Comparison of ENCODE assay signal across 23 cellular contexts in genomic region chr22:31092161-31092560, GRCh38. TPM values are rescaled to one million over a fixed set of nuclear protein-coding genes. Genes with fewer than 3 reads are reported as not detected.
DNase-seq lines count a peak whose midpoint lies in the region; ATAC-seq and TF ChIP-seq lines count a peak whose summit lies in the region.
"Had no signal": no experiment of that assay in that cellular context is flagged by ENCODE, and none has a peak within 500 bp of the region (broad histone marks: within the 10 kb centered on the region; RNA-seq: fewer than 3 reads in every experiment).

No MANE protein-coding gene starts in this region.

- H3K9me3 ChIP-seq in IMR-90 (ENCODE audit: control insufficient read depth, insufficient read depth, low read length) = no peaks in the 10 kb centered on the region
- no peaks in the 10 kb centered on the region for H3K9me3 ChIP-seq in esophagus squamous epithelium
- H3K9me3 ChIP-seq in stomach = no peaks in the 10 kb centered on the region
- H3K9me3 ChIP-seq: left lung, Peyer's patch had no signal

- peaks cover 14% of the 10 kb centered on the region; the same call in 1 of the 2 replicates for H4K20me1 ChIP-seq in IMR-90 (ENCODE audit: insufficient read depth, low read length)

- H3K9me1 ChIP-seq in IMR-90 (ENCODE audit: insufficient read depth, low read length) = no peaks in the 10 kb centered on the region; the same call in 1 of the 2 replicates

- H3K4me2 ChIP-seq in IMR-90 (ENCODE audit: low read depth, low read length) = no peak overlapping the region

- no TSS peak for BruUV-seq in IMR-90 (replicated peaks; lab: Mats Ljungman, UMichigan)

- H3K27me3 ChIP-seq in IMR-90 (ENCODE audit: control insufficient read depth, insufficient read depth, low read length) (no peaks in the 10 kb centered on the region), esophagus squamous epithelium (no peaks in the 10 kb centered on the region), stomach (no peaks in the 10 kb centered on the region)
- H3K27me3 ChIP-seq: left lung, Peyer's patch had no signal

- H3K4ac ChIP-seq in IMR-90 (ENCODE audit: low read depth, low read length) = no peak overlapping the region

- H2BK15ac ChIP-seq in IMR-90 (ENCODE audit: low read depth, low read length) = no peak overlapping the region

- POLR2A ChIA-PET in IMR-90 (lab: Charles Lee; ENCODE audit: unreplicated experiment) = no interaction called here

- H3K18ac ChIP-seq in IMR-90 (ENCODE audit: low read depth, low read length) = no peak overlapping the region

- H3K56ac ChIP-seq in IMR-90 (ENCODE audit: extremely low read depth, insufficient read depth, low read length) = no peak overlapping the region

- peak overlapping the region; percentile 28 for H2AK9ac ChIP-seq in IMR-90 (replicated peaks; ENCODE audit: low read depth, low read length, poor library complexity)

- in situ Hi-C loops in IMR-90 (cut with MboI; ENCODE audit: low sequenced_read_pairs) = no loop called here

- H4K91ac ChIP-seq in IMR-90 (ENCODE audit: insufficient read depth, low read depth, low read length) = no peak overlapping the region

- H3K9ac ChIP-seq in IMR-90 (ENCODE audit: low read depth, low read length) = no peak overlapping the region

- H2BK120ac ChIP-seq in IMR-90 (ENCODE audit: low read depth, low read length) = no peak overlapping the region

- no peak overlapping the region for H4K5ac ChIP-seq in IMR-90 (ENCODE audit: low read depth, low read length)

- peaks cover 92% of the 10 kb centered on the region for H3K36me3 ChIP-seq in IMR-90 (ENCODE audit: control insufficient read depth, insufficient read depth, low read length)
- H3K36me3 ChIP-seq in esophagus squamous epithelium = peaks cover 39 to 100% (median 60%) of the 10 kb centered on the region in 3 donors
- peaks cover 92 to 100% (median 98%) of the 10 kb centered on the region in 4 donors for H3K36me3 ChIP-seq in stomach

- ATAC-seq in IMR-90 (ENCODE audit: low read depth) = no peak
- ATAC-seq: activated CD8-positive, alpha-beta T cell treated with anti-CD3 and anti-CD28 coated beads, Interleukin-2, amount 10 ng/mL, durations not matched to agents 7 days and 5 days; left lung had no signal

- no peak for TF ChIP-seq EP300 in stomach (IDR thresholded peaks at IDR 0.05)

- H2BK20ac ChIP-seq in IMR-90 (ENCODE audit: low read depth, low read length) = no peak overlapping the region

- H2BK5ac ChIP-seq in IMR-90 (ENCODE audit: low read depth, low read length, poor library complexity, severe bottlenecking) = no peak overlapping the region

- TF ChIP-seq RAD21 in IMR-90 (IDR thresholded peaks at IDR 0.05; ENCODE audit: low read length) = no peak

- DNase-seq in D341Med (ENCODE audit: low spot score) (peak; percentile 69), IMR-90 (no peak), esophagus squamous epithelium (lab: John Stamatoyannopoulos, UW) (no peak), stomach (no peak), NCI-H2081 treated with DMSO at 0.1 percent for 48 hours (lab: John Stamatoyannopoulos, UW) (no peak), cerebellar nuclear complex (lab: John Stamatoyannopoulos, UW) (no peak), AG08395 (ENCODE audit: low spot score) (no peak), NCI-H2227 treated with DMSO at 0.1 percent for 48 hours (lab: John Stamatoyannopoulos, UW) (no peak)
- DNase-seq: activated CD8-positive, alpha-beta T cell treated with anti-CD3 and anti-CD28 coated beads, Interleukin-2, amount 10 ng/mL, durations not matched to agents 7 days and 5 days; activated naive CD4-positive, alpha-beta T cell treated with Interleukin-2 at 50 U/mL for 16 hours; activated T-cell treated with anti-CD3 and anti-CD28 coated beads, Interleukin-2, amount 50 U/mL, for 1 hour; amniotic stem cell; central memory CD4-positive, alpha-beta T cell; effector CD8-positive, alpha-beta T cell; EL; left lung; NCI-H1930; NCI-H446; stimulated activated CD4-positive, alpha-beta T cell treated with anti-CD3 and anti-CD28 coated beads, Interleukin-12 subunit alpha, Interleukin-12 subunit beta, amount 100 ng/mL, for 4 hours; T-helper 9 cell had no signal

- no peak overlapping the region for H2AK5ac ChIP-seq in IMR-90 (ENCODE audit: low read depth, low read length)

- CTCF ChIA-PET in IMR-90 (lab: Yijun Ruan, JAX) = no interaction called here

- intact Hi-C loops in IMR-90 (cut with micrococcal nuclease) = no loop called here
- intact Hi-C loops in esophagus squamous epithelium (cut with DNase I) = no loop called here
- intact Hi-C loops in stomach (cut with DNase I; ENCODE audit: low total_unique reads) = no loop called here

- WGBS in IMR-90 (ENCODE audit: extremely low coverage in 2 of 2, insufficient read length in 1 of 2), 2 experiments = no CpG with 5 or more reads among the region's 9 CpGs
- WGBS in esophagus squamous epithelium, 2 donors = 71 to 93% methylated on average over 4 to 6 of the region's 9 CpGs
- 86 to 97% (median 92%) methylated on average over 6 to 9 of the region's 9 CpGs for WGBS in stomach, 5 donors

- TF ChIP-seq POLR2A in IMR-90 (IDR thresholded peaks at IDR 0.05; ENCODE audit: low read depth, low read length) (no peak), esophagus squamous epithelium (IDR thresholded peaks at IDR 0.05) (no peak), stomach (IDR thresholded peaks at IDR 0.05) (no peak)

- H2AFZ ChIP-seq in IMR-90 (replicated peaks; ENCODE audit: low read length, poor library complexity) = no peak overlapping the region

- H4K8ac ChIP-seq in IMR-90 (ENCODE audit: low read depth in 2 of 2, low read length in 2 of 2) = no peak overlapping the region

- H3K14ac ChIP-seq in IMR-90 (replicated peaks; ENCODE audit: low read depth, low read length) = no peak overlapping the region

- no peak overlapping the region for H3K27ac ChIP-seq in IMR-90 (ENCODE audit: insufficient read depth, low read length)
- H3K27ac ChIP-seq in esophagus squamous epithelium = peak overlapping the region; percentile 26 to 98 (median 82)
- peak overlapping the region in 4 of 5 donors; percentile 76 to 96 (median 92) for H3K27ac ChIP-seq in stomach
- H3K27ac ChIP-seq: left lung had no signal

- dilution Hi-C loops in IMR-90 (cut with HindIII; ENCODE audit: low sequenced_read_pairs, unreplicated experiment) = no loop called here

- H3K79me1 ChIP-seq in IMR-90 (ENCODE audit: low read depth in 1 of 2, low read length in 2 of 2) = peaks cover 27 to 55% of the 10 kb centered on the region in 2 experiments

- no peak overlapping the region for H3K23ac ChIP-seq in IMR-90 (ENCODE audit: low read depth, low read length)

- no peaks in the 10 kb centered on the region; the same call in 1 of the 2 replicates for H3K4me1 ChIP-seq in IMR-90 (ENCODE audit: control insufficient read depth, insufficient read depth, low read length)
- H3K4me1 ChIP-seq in esophagus squamous epithelium = peaks cover 0 to 56% (median 0%) of the 10 kb centered on the region in 3 donors
- peaks cover 9 to 92% (median 54%) of the 10 kb centered on the region in 4 donors for H3K4me1 ChIP-seq in stomach
- H3K4me1 ChIP-seq: left lung had no signal

- no peak overlapping the region for H3K4me3 ChIP-seq in IMR-90 (ENCODE audit: insufficient read depth, low read depth, low read length)
- peak overlapping the region; percentile 1 to 56 (median 40) for H3K4me3 ChIP-seq in esophagus squamous epithelium
- peak overlapping the region; percentile 2 to 45 (median 44) for H3K4me3 ChIP-seq in stomach
- H3K4me3 ChIP-seq: left lung had no signal

- TF ChIP-seq CTCF in IMR-90 (conservative IDR thresholded peaks at IDR 0.05; ENCODE audit: low read depth, low read length) = no peak
- TF ChIP-seq CTCF in esophagus squamous epithelium (IDR thresholded peaks at IDR 0.05) = no peak
- no peak for TF ChIP-seq CTCF in stomach (IDR thresholded peaks at IDR 0.05)

TF ChIP-seq in IMR-90, 13 proteins besides CTCF, POLR2A, EP300 and RAD21 (continues in another document):
- TF ChIP-seq FOS (IDR thresholded peaks at IDR 0.05; ENCODE audit: low read depth, low read length) (no peak), NFE2L2 (IDR thresholded peaks at IDR 0.05; ENCODE audit: low read depth, low read length) (no peak)

RNA-seq across cellular contexts. Expression of gene SMTN, which starts 11.0 kb away (rescaled TPM):
- total RNA-seq in IMR-90 (2012; rRNA removed) (47.2 and 53.6 TPM in 2 replicates), esophagus squamous epithelium (100 to 1,000 TPM in 1 of 4 donors, 10 to 100 TPM in 3; 28.2 to 158 (median 45.8) TPM), stomach (100 to 1,000 TPM; 120 to 607 (median 406) TPM)
- polyA plus RNA-seq in IMR-90 (2012; rRNA removed) (63.7 and 65.1 TPM in 2 replicates), stomach (100 to 1,000 TPM in 1 of 3 donors, 10 to 100 TPM in 2; 51.5 to 424 (median 78.5) TPM)
- polyA plus RNA-seq in IMR-90 (2012; cell fraction: cytosol; rRNA removed) = 97.1 and 119 TPM in 2 replicates
- polyA plus RNA-seq in IMR-90 (2012; cell fraction: nucleus; rRNA removed; ENCODE audit: low replicate concordance) = 227 and 462 TPM in 2 replicates

RNA-seq across cellular contexts. Expression of gene SELENOM, which starts 15.2 kb away (rescaled TPM):
- total RNA-seq in IMR-90 (2012; rRNA removed) (36.1 and 46.2 TPM in 2 replicates), esophagus squamous epithelium (100 to 1,000 TPM in 2 of 4 donors, 10 to 100 TPM in 2; 13.3 to 291 (median 67.6) TPM), stomach (1,000 to 10,000 TPM in 1 of 5 donors, 100 to 1,000 TPM in 3, 10 to 100 TPM in 1; 59.8 to 1,443 (median 573) TPM)
- polyA plus RNA-seq in IMR-90 (2012; rRNA removed) (270 and 369 TPM in 2 replicates), stomach (100 to 1,000 TPM; 243 to 454 (median 300) TPM)
- polyA plus RNA-seq in IMR-90 (2012; cell fraction: cytosol; rRNA removed) = 662 and 853 TPM in 2 replicates
- 256 and 316 TPM in 2 replicates for polyA plus RNA-seq in IMR-90 (2012; cell fraction: nucleus; rRNA removed; ENCODE audit: low replicate concordance)

RNA-seq across cellular contexts. Expression of gene INPP5J, which starts 30.6 kb away (rescaled TPM):
- total RNA-seq in IMR-90 (2012; rRNA removed) = 0.28 and 0.36 TPM in 2 replicates
- 2.0 and 2.2 TPM in 2 replicates for polyA plus RNA-seq in IMR-90 (2012; rRNA removed)
- polyA plus RNA-seq in IMR-90 (2012; cell fraction: cytosol; rRNA removed) = 0.41 and 2.1 TPM in 2 replicates
- polyA plus RNA-seq in IMR-90 (2012; cell fraction: nucleus; rRNA removed; ENCODE audit: low replicate concordance) = 9.6 and 20.2 TPM in 2 replicates
- total RNA-seq in esophagus squamous epithelium = 1 to 10 TPM in 2 of 4 donors, under 1 TPM in 2; 0.22 to 2.4 (median 0.84) TPM
- 10 to 100 TPM in 2 of 5 donors, 1 to 10 TPM in 3; 1.8 to 34.4 (median 9.6) TPM for total RNA-seq in stomach
- 1 to 10 TPM; 5.5 to 9.5 (median 7.5) TPM for polyA plus RNA-seq in stomach
- total RNA-seq: activated CD8-positive, alpha-beta T cell treated with anti-CD3 and anti-CD28 coated beads, Interleukin-2, amount 10 ng/mL, durations not matched to agents 7 days and 5 days; mononuclear cell had no signal

RNA-seq across cellular contexts. Expression of gene PLA2G3, which starts 48.1 kb away (rescaled TPM):
- total RNA-seq in IMR-90 (2012; rRNA removed) (under 0.01 TPM in 1 of 2 replicates, not detected in the other), esophagus squamous epithelium (10 to 100 TPM in 1 of 4 donors, 1 to 10 TPM in 3; 5.0 to 27.0 (median 7.8) TPM), stomach (not detected)
- polyA plus RNA-seq in IMR-90 (2012; rRNA removed) (0.07 and 0.12 TPM in 2 replicates), stomach (1 to 10 TPM in 1 of 3 donors, under 1 TPM in 1, not detected in 1; 0.75 to 2.5 TPM)
- 0.04 TPM in 1 of 2 replicates, not detected in the other for polyA plus RNA-seq in IMR-90 (2012; cell fraction: cytosol; rRNA removed)
- 0.09 and 0.11 TPM in 2 replicates for polyA plus RNA-seq in IMR-90 (2012; cell fraction: nucleus; rRNA removed; ENCODE audit: low replicate concordance)
- total RNA-seq: activated CD8-positive, alpha-beta T cell treated with anti-CD3 and anti-CD28 coated beads, Interleukin-2, amount 10 ng/mL, durations not matched to agents 7 days and 5 days; mononuclear cell; Peyer's patch; renal cortical epithelial cell had no signal
